In the genomic region with DNA sequence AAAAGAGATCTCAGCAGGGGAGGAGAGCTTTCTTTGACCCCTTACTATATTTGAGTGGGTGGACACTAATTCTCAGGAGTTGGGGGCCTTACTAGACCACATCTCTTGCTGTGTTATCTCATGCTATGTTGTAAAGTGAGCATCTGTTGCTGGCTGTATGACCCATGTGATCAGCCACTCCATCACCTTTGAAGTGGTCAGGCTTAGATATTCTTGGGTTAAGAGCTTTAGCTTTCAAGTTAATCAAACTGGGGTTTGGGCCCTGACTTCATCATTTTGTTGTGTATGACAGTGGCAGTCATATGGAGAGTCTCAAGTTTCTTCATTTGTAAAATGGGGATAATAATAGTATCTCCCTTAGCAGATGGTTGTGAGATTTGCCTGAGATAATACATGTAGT, we compare ENCODE assay signal across 19 cellular contexts.
DNase-seq lines count a peak whose midpoint lies in the region; ATAC-seq, FAIRE-seq and TF ChIP-seq lines count a peak whose summit lies in the region.
"Had no signal": no experiment of that assay in that cellular context is flagged by ENCODE, and none has a peak within 500 bp of the region (broad histone marks: within the 10 kb centered on the region; RNA-seq: fewer than 3 reads in every experiment).

No MANE protein-coding gene starts in this region.

- peaks cover 27% of the 10 kb centered on the region for H3K4me1 ChIP-seq in Loucy (ENCODE audit: insufficient read depth, low read length, poor library complexity, severe bottlenecking)
- no peaks in the 10 kb centered on the region for H3K4me1 ChIP-seq in GM12878 (ENCODE audit: control insufficient read depth, insufficient read depth, low read length)

- TF ChIP-seq EP300 in GM12878 (IDR thresholded peaks at IDR 0.05; ENCODE audit: borderline replicate concordance in 1 of 2, control insufficient read depth in 1 of 2, low read depth in 2 of 2, low read length in 2 of 2), result no peak

- no peak for FAIRE-seq in GM12878 (lab: Jason Lieb, UNC)
- FAIRE-seq: A204.1, GM12892, GM18507, H1 had no signal

- H3K4me3 ChIP-seq in Loucy (ENCODE audit: low read length, poor library complexity, severe bottlenecking) (no peak overlapping the region), GM12878 (no peak overlapping the region)

- ATAC-seq in activated CD4-positive, alpha-beta T cell treated with anti-CD3 and anti-CD28 coated beads for 36 hours, result peak; percentile 39
- ATAC-seq in GM12878 (no peak; the same call in 2 of the 3 replicates), HG03039 (IDR thresholded peaks at IDR 0.05; ENCODE audit: unreplicated experiment) (no peak)
- ATAC-seq: PC-3 had no signal

- no peak overlapping the region for H3K27ac Mint-ChIP-seq in activated CD4-positive, alpha-beta T cell treated with anti-CD3 and anti-CD28 coated beads for 36 hours
- H3K27ac Mint-ChIP-seq: CD4-positive, alpha-beta memory T cell had no signal

- H3K27me3 Mint-ChIP-seq in activated CD4-positive, alpha-beta T cell treated with anti-CD3 and anti-CD28 coated beads for 36 hours, result no peaks in the 10 kb centered on the region
- H3K27me3 Mint-ChIP-seq: CD4-positive, alpha-beta memory T cell had no signal

- H4K20me1 ChIP-seq in Loucy (ENCODE audit: insufficient read depth, low read length, poor library complexity, severe bottlenecking), result no peaks in the 10 kb centered on the region
- H4K20me1 ChIP-seq in GM12878 (ENCODE audit: control insufficient read depth, insufficient read depth), result no peaks in the 10 kb centered on the region

- H3K9me3 Mint-ChIP-seq in activated CD4-positive, alpha-beta T cell treated with anti-CD3 and anti-CD28 coated beads for 36 hours (ENCODE audit: low read depth), result no peaks in the 10 kb centered on the region
- H3K9me3 Mint-ChIP-seq: CD4-positive, alpha-beta memory T cell had no signal

- BruUV-seq in GM12878 (replicated peaks; lab: Mats Ljungman, UMichigan), result no TSS peak

- peak overlapping the region; percentile 8 for H3K4me2 ChIP-seq in Loucy (ENCODE audit: low read depth, low read length, poor library complexity, severe bottlenecking)
- no peak overlapping the region for H3K4me2 ChIP-seq in GM12878 (ENCODE audit: control insufficient read depth, insufficient read depth)

- H3K27ac ChIP-seq in 22Rv1, result 0 out of 2 replicates have a peak overlapping the region, but pooled peaks have one; percentile 17
- no peak overlapping the region for H3K27ac ChIP-seq in GM12878 (ENCODE audit: control insufficient read depth, insufficient read depth)
- H3K27ac ChIP-seq: RWPE1 had no signal

- H3K36me3 ChIP-seq in Loucy (ENCODE audit: insufficient read depth, low read length) (no peaks in the 10 kb centered on the region), GM12878 (ENCODE audit: control insufficient read depth in 2 of 2, insufficient read depth in 2 of 2, low read length in 1 of 2) (no peaks in the 10 kb centered on the region)

- CTCF ChIA-PET in activated CD4-positive, alpha-beta T cell treated with anti-CD3 and anti-CD28 coated beads for 36 hours (lab: Charles Lee), result no interaction called here
- CTCF ChIA-PET in GM12878 (lab: Yijun Ruan, JAX), result interaction anchor here (0.6 kb wide), 1 partner anchor 163 kb away, joined by 3 read pairs; no protein-coding TSS in a partner anchor

- TF ChIP-seq POLR2A in GM12878 (IDR thresholded peaks at IDR 0.05; ENCODE audit: low read depth, low read length), result no peak

- no peak for DNase-seq in activated CD4-positive, alpha-beta T cell treated with anti-CD3 and anti-CD28 coated beads for 36 hours
- DNase-seq in activated CD4-positive, alpha-beta T cell treated with anti-CD3 and anti-CD28 coated beads for 48 hours, result no peak
- DNase-seq in GM12878 (ENCODE audit: low read depth, low spot score) (no peak), DMS79 treated with DMSO at 0.1 percent for 48 hours (lab: John Stamatoyannopoulos, UW) (no peak), kidney tubule cell (ENCODE audit: low spot score) (no peak)
- DNase-seq: Calu3; CD4-positive, alpha-beta memory T cell; NCI-H1105 treated with DMSO at 0.1 percent for 48 hours; NCI-H1694 treated with DMSO at 0.1 percent for 48 hours; PC-3; SIG-M5 had no signal

- H3K9ac ChIP-seq in Loucy (ENCODE audit: low read depth, low read length, poor library complexity, severe bottlenecking) (no peak overlapping the region), GM12878 (ENCODE audit: control insufficient read depth, insufficient read depth, low read length) (no peak overlapping the region)

- TF ChIP-seq RAD21 in GM12878 (IDR thresholded peaks at IDR 0.05; ENCODE audit: insufficient read depth, low read depth, low read length), result no peak

- H3K4me3 Mint-ChIP-seq in activated CD4-positive, alpha-beta T cell treated with anti-CD3 and anti-CD28 coated beads for 36 hours, result no peak overlapping the region
- H3K4me3 Mint-ChIP-seq: CD4-positive, alpha-beta memory T cell had no signal

- H3K36me3 Mint-ChIP-seq in activated CD4-positive, alpha-beta T cell treated with anti-CD3 and anti-CD28 coated beads for 36 hours (ENCODE audit: low read depth), result peaks cover 12% of the 10 kb centered on the region

- POLR2A ChIA-PET in activated CD4-positive, alpha-beta T cell treated with anti-CD3 and anti-CD28 coated beads for 36 hours (lab: Charles Lee), result no interaction called here
- POLR2A ChIA-PET in GM12878 (lab: Charles Lee), result no interaction called here

- RAD21 ChIA-PET in GM12878 (lab: Charles Lee; ENCODE audit: unreplicated experiment), result no interaction called here

- TF ChIP-seq CTCF in 22Rv1 (IDR thresholded peaks at IDR 0.05) (no peak), Loucy (conservative IDR thresholded peaks at IDR 0.05; ENCODE audit: low read length) (no peak), GM12878 (IDR thresholded peaks at IDR 0.05 in 2 of 3, conservative IDR thresholded peaks at IDR 0.05 in 1 of 3; ENCODE audit: control insufficient read depth in 2 of 3, extremely low read depth in 1 of 3, insufficient read depth in 1 of 3, low read depth in 3 of 3, low read length in 3 of 3) (no peak)

- SMC1A ChIA-PET in GM12878 (lab: Charles Lee; ENCODE audit: uncharacterized antibody, unreplicated experiment), result no interaction called here

- H3K79me2 ChIP-seq in Loucy (ENCODE audit: insufficient read depth, low read length) (no peaks in the 10 kb centered on the region), GM12878 (ENCODE audit: control insufficient read depth, insufficient read depth, low read length) (no peaks in the 10 kb centered on the region)

- H3K27me3 ChIP-seq in Loucy (ENCODE audit: insufficient read depth, low read length, poor library complexity, severe bottlenecking) (no peaks in the 10 kb centered on the region), GM12878 (replicated peaks in 1 of 2; ENCODE audit: control insufficient read depth in 2 of 2, insufficient read depth in 2 of 2, low read length in 1 of 2) (no peaks in the 10 kb centered on the region)

- intact Hi-C loops in activated CD4-positive, alpha-beta T cell treated with anti-CD3 and anti-CD28 coated beads for 36 hours (cut with DNase I, micrococcal nuclease), result no loop called here
- intact Hi-C loops in GM12878 (cut with micrococcal nuclease; ENCODE audit: unreplicated experiment), result no loop called here

- H3K9me3 ChIP-seq in Loucy (ENCODE audit: insufficient read depth, low read depth, low read length) (no peaks in the 10 kb centered on the region), GM12878 (replicated peaks; ENCODE audit: control insufficient read depth, insufficient read depth, low read length) (no peaks in the 10 kb centered on the region)

- H3K9me2 ChIP-seq in Loucy (replicated peaks; ENCODE audit: low read depth, low read length), result no peaks in the 10 kb centered on the region

- no peak overlapping the region for H2AFZ ChIP-seq in Loucy (ENCODE audit: low read length)
- H2AFZ ChIP-seq in GM12878 (ENCODE audit: control insufficient read depth, low read depth, low read length), result no peak overlapping the region

- peaks cover 10% of the 10 kb centered on the region for H3K4me1 Mint-ChIP-seq in activated CD4-positive, alpha-beta T cell treated with anti-CD3 and anti-CD28 coated beads for 36 hours

- in situ Hi-C loops in GM12878 (cut with MboI), result no loop called here

- H3F3A ChIP-seq in Loucy (ENCODE audit: low read depth), result no peaks in the 10 kb centered on the region

TF ChIP-seq in GM12878, 131 proteins besides CTCF, POLR2A, EP300 and RAD21:
- TF ChIP-seq TCF3 (IDR thresholded peaks at IDR 0.05; ENCODE audit: borderline replicate concordance, insufficient read depth, low read depth, low read length) (no peak), CREB1 (IDR thresholded peaks at IDR 0.05; ENCODE audit: low read depth) (no peak), RUNX3 (IDR thresholded peaks at IDR 0.05; ENCODE audit: low read length) (peak; percentile 11; the same call in 1 of the 2 replicates), TCF7 (IDR thresholded peaks at IDR 0.05; ENCODE audit: borderline replicate concordance) (peak; percentile 45; the same call in 1 of the 2 replicates)
